Comparison of ENCODE assay signal across 11 cellular contexts in genomic region chr14:40467969-40468368, GRCh38.
"Had no signal": no experiment of that assay in that cellular context is flagged by ENCODE, and none has a peak within 500 bp of the region (broad histone marks: within the 10 kb centered on the region; RNA-seq: fewer than 3 reads in every experiment).

No MANE protein-coding gene starts in this region.

- DNase-seq: GM23248, GOT3, H7, H9, HCEC 1CT, HFFc6 had no signal

- H3K9ac ChIP-seq: GM23248 had no signal

- H3K27ac ChIP-seq: GM23248 had no signal

- FAIRE-seq: H1, H54 had no signal

- ATAC-seq: GM23338, HCT116 had no signal

- H3K4me2 ChIP-seq: GM23338 had no signal

- H3K27ac Mint-ChIP-seq: GM23338, H9, HFFc6 had no signal

- H3K4me3 ChIP-seq: GM23248, GM23338, HAP-1 had no signal

- H3K4me3 Mint-ChIP-seq: GM23338, H9, HFFc6 had no signal

- H3K36me3 ChIP-seq: HAP-1 had no signal

- H3K9me3 ChIP-seq: HAP-1 had no signal

- H2AFZ ChIP-seq: GM23248, GM23338 had no signal

- H3K4me1 ChIP-seq: HAP-1 had no signal
